14 cellular contexts compared by ENCODE assay signal in genomic region chr1:110234691-110235090, GRCh38.
DNase-seq lines count a peak whose midpoint lies in the region; ATAC-seq and TF ChIP-seq lines count a peak whose summit lies in the region.
"Had no signal": no experiment of that assay in that cellular context is flagged by ENCODE, and none has a peak within 500 bp of the region (broad histone marks: within the 10 kb centered on the region; RNA-seq: fewer than 3 reads in every experiment).

No MANE protein-coding gene starts in this region.

- H3K27ac ChIP-seq in C4-2B = peak overlapping the region; percentile 95
- H3K27ac ChIP-seq: SK-N-MC had no signal

- H3K27me3 Mint-ChIP-seq in activated naive CD8-positive, alpha-beta T cell = no peaks in the 10 kb centered on the region

- peaks cover 32% of the 10 kb centered on the region for H3K4me1 Mint-ChIP-seq in activated naive CD8-positive, alpha-beta T cell (ENCODE audit: low read depth)

- no peak for ATAC-seq in HG03025 (IDR thresholded peaks at IDR 0.05; ENCODE audit: low FRiP score, unreplicated experiment)
- ATAC-seq: GM12878 had no signal

- TF ChIP-seq CTCF in C4-2B (conservative IDR thresholded peaks at IDR 0.05) = no peak

- H3K4me3 Mint-ChIP-seq in activated naive CD8-positive, alpha-beta T cell = no peak overlapping the region

- DNase-seq in ELR (ENCODE audit: low read depth) (peak; percentile 72), kidney tubule cell (ENCODE audit: low spot score) (peak; percentile 49), NCI-H774 (lab: John Stamatoyannopoulos, UW) (no peak)
- no peak for DNase-seq in activated CD4-positive, CD25-positive, alpha-beta regulatory T cell (lab: John Stamatoyannopoulos, UW)
- DNase-seq: activated T-cell treated with anti-CD3 and anti-CD28 coated beads for 4 hours, C1 segment of cervical spinal cord, cortex of kidney, DND-41, MG63 had no signal

- no peaks in the 10 kb centered on the region for H3K9me3 Mint-ChIP-seq in activated naive CD8-positive, alpha-beta T cell (ENCODE audit: low read depth)

- peaks cover 16% of the 10 kb centered on the region for H3K36me3 Mint-ChIP-seq in activated naive CD8-positive, alpha-beta T cell

- H3K27ac Mint-ChIP-seq in activated naive CD8-positive, alpha-beta T cell = peak overlapping the region; percentile 70

Comparison
In these comparisons a context has a peak if more than half of its experiments do, and no peak if none do; other contexts are left out.
1. DNase-seq: peak in ELR (single experiment) and kidney tubule cell (single experiment); none in NCI-H774 (single experiment) and activated CD4-positive, CD25-positive, alpha-beta regulatory T cell (0 of 4).